8 cellular contexts compared by ENCODE assay signal in genomic region chr2:127885780-127886592, GRCh38. TPM values are rescaled to one million over a fixed set of nuclear protein-coding genes. Genes with fewer than 3 reads are reported as not detected.
A peak's percentile ranks its signal among the peaks of the same experiment; 100 is the strongest.
DNase-seq lines count a peak whose midpoint lies in the region; ATAC-seq and TF ChIP-seq lines count a peak whose summit lies in the region.
"Not testable (repeated sequence)": the region's sequence is repeated elsewhere in the genome, so short reads cannot be mapped to it uniquely, and the experiment has no call there.

AMMECR1L (minus strand) TSS chr2:127885956; CDS start chr2:127874234, 11,722 bp downstream.

- peak within 1 kb of the TSS; percentile 54; the same call in 1 of the 2 replicates for H2AFZ ChIP-seq in PC-3 (ENCODE audit: low read length)
- peak within 1 kb of the TSS; percentile 70 for H2AFZ ChIP-seq in mesenchymal stem cell (ENCODE audit: low read depth, low read length)

- H3K18ac ChIP-seq in mesenchymal stem cell (ENCODE audit: low read depth in 1 of 2, low read length in 2 of 2), result peak within 1 kb of the TSS; percentile 75 to 90

- peak within 1 kb of the TSS in 1 of 2 experiments; percentile 84 for H3K14ac ChIP-seq in mesenchymal stem cell (ENCODE audit: low read length in 2 of 2)

- peak within 1 kb of the TSS; percentile 87 to 95 (median 92) for H3K4me3 Mint-ChIP-seq in CD4-positive, alpha-beta memory T cell

- peak within 1 kb of the TSS in 1 of 2 experiments; percentile 69 for H3K23ac ChIP-seq in mesenchymal stem cell (ENCODE audit: low read length in 2 of 2)

- not testable (repeated sequence) for TF ChIP-seq CTCF in GM20000 (IDR thresholded peaks at IDR 0.05; ENCODE audit: extremely low read depth, missing control alignments); PC-3 (conservative IDR thresholded peaks at IDR 0.05; ENCODE audit: low read depth, low read length)

- not testable (repeated sequence) for BruUV-seq in PC-3 (replicated peaks; lab: Mats Ljungman, UMichigan)

- not testable (repeated sequence) for H3K9me3 ChIP-seq in CD4-positive, alpha-beta memory T cell (ENCODE audit: control insufficient read depth in 1 of 2, low read length in 2 of 2); PC-3 (ENCODE audit: low read length); mesenchymal stem cell (ENCODE audit: control insufficient read depth, low read length)

- intact Hi-C loops in CD4-positive, alpha-beta memory T cell (cut with micrococcal nuclease), result loop anchor here (2.0 to 5.0 kb wide), 3 partner anchors 75 to 206 kb away; partner anchors contain the start of genes UGGT1 and WDR33
- intact Hi-C loops in PC-3 (cut with micrococcal nuclease), result loop anchor here (10.0 kb wide), 2 partner anchors 139 to 209 kb away; partner anchors contain the start of genes SAP130 and UGGT1

- not testable (repeated sequence) for H3K9me2 ChIP-seq in PC-3 (replicated peaks; ENCODE audit: low read length)

- peak within 1 kb of the TSS; percentile 73 for H3K9ac ChIP-seq in PC-3 (ENCODE audit: low read length)
- peak within 1 kb of the TSS; percentile 92 for H3K9ac ChIP-seq in mesenchymal stem cell (ENCODE audit: low read length)

- H3K4me2 ChIP-seq in PC-3 (ENCODE audit: low read length) (peak within 1 kb of the TSS; percentile 89), mesenchymal stem cell (ENCODE audit: low read length, poor library complexity, severe bottlenecking) (peak within 1 kb of the TSS; percentile 94)

- H4K91ac ChIP-seq in mesenchymal stem cell (ENCODE audit: low read length), result peak within 1 kb of the TSS; percentile 68

- WGBS in mesenchymal stem cell, result 0% methylated on average over 5 of the region's 85 CpGs

- POLR2A ChIA-PET in CD4-positive, alpha-beta memory T cell (lab: Charles Lee; ENCODE audit: partially characterized antibody), result interaction anchor here (0.7 to 2.1 kb wide), 5 partner anchors 27 to 205 kb away, joined by 3 to 9 read pairs (median 3); partner anchors contain the start of genes SAP130, SFT2D3 and UGGT1
- POLR2A ChIA-PET in PC-3 (lab: Charles Lee; ENCODE audit: unreplicated experiment), result not testable (repeated sequence)

- peak within 1 kb of the TSS; percentile 19 for H2BK5ac ChIP-seq in mesenchymal stem cell (ENCODE audit: low read depth, low read length, poor library complexity, severe bottlenecking)

- not testable (repeated sequence) for H3K36me3 ChIP-seq in CD4-positive, alpha-beta memory T cell (ENCODE audit: insufficient read depth, low read length)
- H3K36me3 ChIP-seq in PC-3 (ENCODE audit: low read depth, low read length), result peaks cover 22% of the 10 kb centered on the region; the same call in 1 of the 2 replicates
- peaks cover 2 to 25% of the 10 kb centered on the region in 2 experiments for H3K36me3 ChIP-seq in mesenchymal stem cell (ENCODE audit: control insufficient read depth in 1 of 2, insufficient read depth in 2 of 2, low read depth in 1 of 2, low read length in 2 of 2)

- H3K4me3 ChIP-seq in CD4-positive, alpha-beta memory T cell (ENCODE audit: low read length in 2 of 2), result peak within 1 kb of the TSS; percentile 28 to 49
- H3K4me3 ChIP-seq in PC-3 (ENCODE audit: low read length), result peak within 1 kb of the TSS; percentile 77
- H3K4me3 ChIP-seq in mesenchymal stem cell (ENCODE audit: insufficient read depth in 1 of 2, low read depth in 1 of 2, low read length in 2 of 2), result peak within 1 kb of the TSS; percentile 75 to 85

- H4K20me1 ChIP-seq in PC-3 (ENCODE audit: low read length), result peaks cover 20% of the 10 kb centered on the region; the same call in 1 of the 2 replicates

- peaks cover 53% of the 10 kb centered on the region for H3K79me2 ChIP-seq in PC-3 (ENCODE audit: low read length)

- not testable (repeated sequence) for H2BK120ac ChIP-seq in mesenchymal stem cell (ENCODE audit: low read depth, low read length)

- H3K4me1 Mint-ChIP-seq in CD4-positive, alpha-beta memory T cell, result peaks cover 27 to 52% (median 39%) of the 10 kb centered on the region in 4 donors

- H4K8ac ChIP-seq in mesenchymal stem cell (ENCODE audit: low read length), result peak within 1 kb of the TSS; percentile 72

- H3K9me3 Mint-ChIP-seq in CD4-positive, alpha-beta memory T cell, result not testable (repeated sequence)

- not testable (repeated sequence) for H2BK15ac ChIP-seq in mesenchymal stem cell (ENCODE audit: low read depth, poor library complexity, severe bottlenecking)

- H3K36me3 Mint-ChIP-seq in CD4-positive, alpha-beta memory T cell, result peaks cover 3 to 21% of the 10 kb centered on the region in 2 donors

- in situ Hi-C loops in endometrial microvascular endothelial cells (cut with HindIII; ENCODE audit: inconsistent ontology term, low pct_unique_long_range_greater_than_20kb, low sequenced_read_pairs), result not testable (repeated sequence)

- CTCF ChIA-PET in CD4-positive, alpha-beta memory T cell (lab: Charles Lee; ENCODE audit: partially characterized antibody), result interaction anchor here (1.1 kb wide), 1 partner anchor 348 kb away, joined by 6 read pairs; no protein-coding TSS in a partner anchor
- CTCF ChIA-PET in PC-3 (lab: Charles Lee), result not testable (repeated sequence)

- peak within 1 kb of the TSS; percentile 77 for H3K27ac ChIP-seq in CD4-positive, alpha-beta memory T cell (ENCODE audit: low read depth, low read length)
- peak within 1 kb of the TSS; percentile 57 for H3K27ac ChIP-seq in PC-3 (ENCODE audit: low read length)
- peak within 1 kb of the TSS; percentile 57 for H3K27ac ChIP-seq in mesenchymal stem cell (ENCODE audit: low read length, poor library complexity, severe bottlenecking)

- not testable (repeated sequence) for H3K27me3 ChIP-seq in CD4-positive, alpha-beta memory T cell (ENCODE audit: insufficient read depth, low read length); PC-3 (ENCODE audit: low read length); mesenchymal stem cell (ENCODE audit: control insufficient read depth in 1 of 2, insufficient read depth in 1 of 2, low read length in 2 of 2)

- not testable (repeated sequence) for H3K79me1 ChIP-seq in mesenchymal stem cell (replicated peaks; ENCODE audit: low read length, poor library complexity, severe bottlenecking)

- peak; percentile 80 to 87 (median 85) for DNase-seq in CD4-positive, alpha-beta memory T cell
- DNase-seq in GM20000 (ENCODE audit: low spot score), result peak; percentile 75
- DNase-seq in PC-3, result peak; percentile 59
- DNase-seq in activated T-cell treated with anti-CD3 and anti-CD28 coated beads for 1 hour (ENCODE audit: low read depth), result peak; percentile 51
- DNase-seq in mesenchymal stem cell, result peak; percentile 77
- DNase-seq in stimulated activated CD4-positive, alpha-beta T cell treated with anti-CD3 and anti-CD28 coated beads, TNF-alpha, amount 100 ng/mL, for 4 hours (ENCODE audit: low read depth in 3 of 3), result peak; percentile 49 to 61 (median 51)

- H2AK5ac ChIP-seq in mesenchymal stem cell (ENCODE audit: low read length, severe bottlenecking), result not testable (repeated sequence)

- H3K4ac ChIP-seq in mesenchymal stem cell (ENCODE audit: low read depth in 1 of 2, low read length in 2 of 2), result not testable (repeated sequence)

- H3K4me1 ChIP-seq in CD4-positive, alpha-beta memory T cell (ENCODE audit: insufficient read depth, low read length), result peaks cover 24% of the 10 kb centered on the region
- H3K4me1 ChIP-seq in PC-3 (ENCODE audit: insufficient read depth, low read length), result peaks cover 31% of the 10 kb centered on the region
- H3K4me1 ChIP-seq in mesenchymal stem cell (ENCODE audit: control insufficient read depth, insufficient read depth, low read depth, low read length), result not testable (repeated sequence)

- ATAC-seq in HG03575 (IDR thresholded peaks at IDR 0.05; ENCODE audit: extremely low read depth, insufficient number of reproducible peaks, low FRiP score, unreplicated experiment) (peak; percentile 93), PC-3 (peak; percentile 89)

- not testable (repeated sequence) for H3F3A ChIP-seq in PC-3 (ENCODE audit: low read length, unreplicated experiment)

- not testable (repeated sequence) for H3K27me3 Mint-ChIP-seq in CD4-positive, alpha-beta memory T cell

- H2BK12ac ChIP-seq in mesenchymal stem cell (ENCODE audit: low read length in 2 of 2), result not testable (repeated sequence)

- peak within 1 kb of the TSS; percentile 87 to 95 (median 91) for H3K27ac Mint-ChIP-seq in CD4-positive, alpha-beta memory T cell

RNA-seq across cellular contexts. Expression of gene AMMECR1L, which starts in this region (rescaled TPM):
- 10 to 100 TPM; 17.4 to 18.7 TPM for total RNA-seq in CD4-positive, alpha-beta memory T cell
- 1 to 10 TPM; 3.3 to 9.9 TPM for polyA plus RNA-seq in CD4-positive, alpha-beta memory T cell
- total RNA-seq in PC-3 (2014; rRNA removed) (10.9 and 14.6 TPM in 2 replicates), endometrial microvascular endothelial cells (ENCODE audit: inconsistent ontology term) (14.1 TPM)
- polyA plus RNA-seq in mesenchymal stem cell (2013, experiment 1 of 2), result 10.9 TPM
- 10.8 TPM for polyA plus RNA-seq in mesenchymal stem cell (2013, experiment 2 of 2)

Comparison
In these comparisons a context has a peak if more than half of its experiments do, and no peak if none do; other contexts are left out.
1. Peak in every context shown above with its lines: DNase-seq, ATAC-seq, H3K4me3 ChIP-seq and H3K27ac ChIP-seq.